In the genomic region with DNA sequence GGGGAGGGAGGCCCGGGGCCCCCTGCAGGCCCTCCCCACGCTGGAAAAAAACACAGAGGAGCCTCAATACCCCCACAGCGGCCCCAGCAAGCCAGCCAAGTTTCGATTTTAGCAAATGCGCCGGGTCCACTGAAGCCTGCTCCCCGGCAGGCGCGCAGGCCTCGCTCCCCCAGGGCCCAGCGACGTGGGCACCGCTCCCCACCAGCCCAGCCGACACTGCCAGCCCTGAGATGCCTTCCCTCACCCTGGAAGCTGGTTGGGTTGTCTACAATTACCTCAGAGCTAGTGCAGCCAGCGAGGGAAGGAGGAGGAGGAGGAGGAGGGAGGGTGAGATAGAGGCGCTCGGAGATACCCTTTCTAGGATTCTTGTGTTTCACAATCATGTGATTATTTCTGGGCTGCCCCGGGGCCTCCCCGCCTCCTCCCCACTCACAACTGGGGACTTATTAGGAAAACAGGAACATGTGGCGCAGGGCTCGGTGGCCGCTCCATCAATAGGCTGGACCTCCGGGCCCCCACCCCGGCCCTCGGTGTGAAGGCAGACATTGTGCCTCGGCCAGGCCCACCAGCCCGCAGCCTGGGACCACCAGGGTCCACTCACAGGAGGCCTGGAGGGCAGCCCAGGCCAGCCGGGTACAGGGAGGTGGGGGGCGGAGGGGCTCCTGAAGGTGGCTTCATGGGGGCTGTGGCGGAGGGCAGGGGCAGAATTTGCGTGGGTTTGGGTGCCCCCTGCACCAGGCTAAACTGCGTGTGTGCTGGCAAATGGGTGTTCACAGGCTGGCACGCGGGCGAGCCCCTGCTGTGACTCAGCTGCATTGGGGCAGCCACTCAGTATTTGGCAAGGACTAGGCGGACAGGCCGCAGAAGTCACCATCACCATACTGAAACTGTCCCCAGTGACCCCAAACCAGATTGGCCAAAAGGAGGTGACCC, we compare ENCODE assay signal across 8 cellular contexts.
DNase-seq lines count a peak whose midpoint lies in the region; ATAC-seq and TF ChIP-seq lines count a peak whose summit lies in the region.

No MANE protein-coding gene starts in this region.

- no peak for TF ChIP-seq CTCF in fibroblast of mammary gland (conservative IDR thresholded peaks at IDR 0.05; ENCODE audit: control insufficient read depth, insufficient read depth, low read depth, low read length)

- H3K4me3 ChIP-seq in Karpas-422 (ENCODE audit: low read length) (no peak overlapping the region), fibroblast of mammary gland (ENCODE audit: control insufficient read depth, low read depth, low read length) (no peak overlapping the region)

- no peaks in the 10 kb centered on the region for H3K27me3 ChIP-seq in Karpas-422 (ENCODE audit: low read length)

- peak; percentile 32 for ATAC-seq in GM18873 (IDR thresholded peaks at IDR 0.05; ENCODE audit: low FRiP score, unreplicated experiment)
- no peak for ATAC-seq in GM18520 (IDR thresholded peaks at IDR 0.05; ENCODE audit: unreplicated experiment)

- H3K36me3 ChIP-seq in Karpas-422 (ENCODE audit: insufficient read depth, low read length), result 0 out of 2 replicates have a peak, but pooled peaks cover 5% of the 10 kb centered on the region

- peaks cover 60% of the 10 kb centered on the region for H3K79me2 ChIP-seq in Karpas-422 (ENCODE audit: low read length)

- H3K9ac ChIP-seq in Karpas-422 (ENCODE audit: low read length), result peak overlapping the region; percentile 18; the same call in 1 of the 2 replicates

- no peaks in the 10 kb centered on the region for H3K9me2 ChIP-seq in Karpas-422 (replicated peaks; ENCODE audit: insufficient read depth, low read length)

- H3K9me3 ChIP-seq in Karpas-422 (ENCODE audit: low read length), result no peaks in the 10 kb centered on the region

- peaks cover 62% of the 10 kb centered on the region for H3K4me1 ChIP-seq in Karpas-422 (ENCODE audit: low read length)

- H4K20me1 ChIP-seq in Karpas-422 (ENCODE audit: insufficient read depth, low read depth, low read length), result no peaks in the 10 kb centered on the region; the same call in none of the 2 replicates

- peak overlapping the region; percentile 44 for H3K27ac ChIP-seq in Karpas-422 (ENCODE audit: low read length)

- no peak overlapping the region for H2AFZ ChIP-seq in Karpas-422 (ENCODE audit: low read length)

- DNase-seq in Karpas-422 (peak; percentile 65), activated T-cell treated with anti-CD3 and anti-CD28 coated beads for 24 hours (ENCODE audit: low read depth) (peak; percentile 36), fibroblast of mammary gland (ENCODE audit: low read depth) (peak; percentile 61), pons (ENCODE audit: low spot score) (peak; percentile 87), NCI-H2171 (lab: John Stamatoyannopoulos, UW) (no peak), DMS 273 (lab: John Stamatoyannopoulos, UW; ENCODE audit: unreplicated experiment) (no peak)

- peak overlapping the region; percentile 27 for H3K4me2 ChIP-seq in Karpas-422 (ENCODE audit: low read depth, low read length, poor library complexity, severe bottlenecking)

Comparison
In these comparisons a context has a peak if more than half of its experiments do, and no peak if none do; other contexts are left out.
1. DNase-seq: peak in Karpas-422 (single experiment), activated T-cell treated with anti-CD3 and anti-CD28 coated beads for 24 hours (single experiment), fibroblast of mammary gland (single experiment) and pons (single experiment); none in NCI-H2171 (single experiment) and DMS 273 (single experiment).